ENCODE assay signal across 19 cellular contexts in genomic region chr6:10194816-10195639, GRCh38.
A peak's percentile ranks its signal among the peaks of the same experiment; 100 is the strongest.
DNase-seq lines count a peak whose midpoint lies in the region; ATAC-seq and TF ChIP-seq lines count a peak whose summit lies in the region.
"Had no signal": no experiment of that assay in that cellular context is flagged by ENCODE, and none has a peak within 500 bp of the region (broad histone marks: within the 10 kb centered on the region; RNA-seq: fewer than 3 reads in every experiment).

No MANE protein-coding gene starts in this region.

- peaks cover 4% of the 10 kb centered on the region for H3K4me1 ChIP-seq in RWPE2 (ENCODE audit: insufficient read depth, poor library complexity, severe bottlenecking)
- peaks cover 0 to 3% (median 0%) of the 10 kb centered on the region in 4 donors for H3K4me1 ChIP-seq in sigmoid colon
- H3K4me1 ChIP-seq: gastroesophageal sphincter had no signal

- no peaks in the 10 kb centered on the region for H3K9me3 ChIP-seq in RWPE2 (ENCODE audit: severe bottlenecking)
- no peaks in the 10 kb centered on the region for H3K9me3 ChIP-seq in sigmoid colon
- H3K9me3 ChIP-seq: gastroesophageal sphincter had no signal

- no peaks in the 10 kb centered on the region for H3K36me3 ChIP-seq in RWPE2 (ENCODE audit: low read depth)
- no peaks in the 10 kb centered on the region for H3K36me3 ChIP-seq in sigmoid colon
- H3K36me3 ChIP-seq: gastroesophageal sphincter had no signal

- TF ChIP-seq POLR2A in sigmoid colon (IDR thresholded peaks at IDR 0.05), result no peak

- peak; percentile 30 for DNase-seq in Daoy (ENCODE audit: low read depth)
- DNase-seq in LoVo (ENCODE audit: low spot score), result peak; percentile 41
- DNase-seq in RWPE2 (ENCODE audit: low spot score), result no peak
- DNase-seq in islet precursor cell, result peak; percentile 74
- no peak for DNase-seq in sigmoid colon
- DNase-seq in SHP77 (lab: John Stamatoyannopoulos, UW), result no peak
- no peak for DNase-seq in T-helper 9 cell
- DNase-seq in DMS 273 treated with DMSO at 0.1 percent for 48 hours (lab: John Stamatoyannopoulos, UW), result no peak
- DNase-seq: activated CD4-positive, CD25-positive, alpha-beta regulatory T cell; activated CD8-positive, alpha-beta T cell treated with anti-CD3 and anti-CD28 coated beads for 36 hours; CD4-positive, alpha-beta memory T cell; KBM-7; left cardiac atrium; mesendoderm; NCI-H1092 treated with DMSO at 0.1 percent for 48 hours; NCI-H774; T-helper 2 cell had no signal

- no peak for TF ChIP-seq EP300 in sigmoid colon (IDR thresholded peaks at IDR 0.05)

- H3K27me3 ChIP-seq in RWPE2 (ENCODE audit: insufficient read depth, poor library complexity, severe bottlenecking) (no peaks in the 10 kb centered on the region), sigmoid colon (no peaks in the 10 kb centered on the region)

- H3K27ac ChIP-seq in RWPE2 (ENCODE audit: poor library complexity, severe bottlenecking), result peak overlapping the region; percentile 42
- no peak overlapping the region for H3K27ac ChIP-seq in sigmoid colon
- H3K27ac ChIP-seq: gastroesophageal sphincter had no signal

- WGBS in sigmoid colon, 2 donors, result 82 to 85% methylated on average over 5 of the region's 5 CpGs

- ATAC-seq in RWPE2 (ENCODE audit: low read depth), result peak; percentile 89
- ATAC-seq: activated CD8-positive, alpha-beta T cell treated with anti-CD3 and anti-CD28 coated beads for 36 hours; gastroesophageal sphincter; left cardiac atrium; natural killer cell treated with Interleukin-12 subunit alpha and Interleukin-12 subunit beta and Interleukin-15 and Interleukin-18, amount 100 ng/mL, for 72 hours had no signal

- intact Hi-C loops in sigmoid colon (cut with DNase I), result no loop called here

- H3K4me3 ChIP-seq in RWPE2 (ENCODE audit: severe bottlenecking), result no peak overlapping the region
- no peak overlapping the region for H3K4me3 ChIP-seq in sigmoid colon
- H3K4me3 ChIP-seq: gastroesophageal sphincter had no signal

- TF ChIP-seq CTCF in RWPE2 (IDR thresholded peaks at IDR 0.05; ENCODE audit: poor library complexity, severe bottlenecking), result no peak
- TF ChIP-seq CTCF in sigmoid colon (IDR thresholded peaks at IDR 0.05), result no peak

Comparison
In these comparisons a context has a peak if more than half of its experiments do, and no peak if none do; other contexts are left out.
1. DNase-seq: peak in Daoy (single experiment), LoVo (single experiment) and islet precursor cell (single experiment); none in RWPE2 (single experiment), sigmoid colon (single experiment), SHP77 (0 of 2), T-helper 9 cell (single experiment) and DMS 273 treated with DMSO at 0.1 percent for 48 hours (single experiment).